In genomic region chr1:60425528-60425927, GRCh38 we compare ENCODE assay signal across 9 cellular contexts.
DNase-seq lines count a peak whose midpoint lies in the region; ATAC-seq and TF ChIP-seq lines count a peak whose summit lies in the region.
"Had no signal": no experiment of that assay in that cellular context is flagged by ENCODE, and none has a peak within 500 bp of the region (broad histone marks: within the 10 kb centered on the region; RNA-seq: fewer than 3 reads in every experiment).

No MANE protein-coding gene starts in this region.

- CTCF ChIA-PET in A673 (lab: Charles Lee), result interaction anchor here (1.0 kb wide), 1 partner anchor 144 kb away, joined by 3 read pairs; no protein-coding TSS in a partner anchor

- peak; percentile 57 for ATAC-seq in GM18499 (IDR thresholded peaks at IDR 0.05; ENCODE audit: insufficient read depth, unreplicated experiment)
- ATAC-seq: stimulated activated effector memory CD8-positive, alpha-beta T cell treated with anti-CD3 and anti-CD28 coated beads, Interleukin-12 subunit alpha, Interleukin-12 subunit beta, amount 100 ng/mL, for 72 hours had no signal

- DNase-seq in A673 (ENCODE audit: low spot score), result peak; percentile 37
- peak; percentile 1 for DNase-seq in NCI-H2171 (lab: John Stamatoyannopoulos, UW)
- DNase-seq in epithelial cell of esophagus (ENCODE audit: low read depth), result peak; percentile 21
- DNase-seq in T-helper 2 cell, result no peak
- DNase-seq in dorsolateral prefrontal cortex, result no peak
- DNase-seq in NCI-H1092 (lab: John Stamatoyannopoulos, UW), result no peak
- DNase-seq in stimulated activated CD4-positive, alpha-beta T cell treated with anti-CD3 and anti-CD28 coated beads, Interleukin-12 subunit alpha, Interleukin-12 subunit beta, amount 100 ng/mL, for 4 hours, result no peak

- no peaks in the 10 kb centered on the region for H3K9me3 ChIP-seq in A673 (ENCODE audit: low read depth, low read length, poor library complexity, severe bottlenecking)

- H3K27me3 ChIP-seq in A673 (replicated peaks; ENCODE audit: insufficient read depth, low read depth, low read length, poor library complexity), result peaks cover 10% of the 10 kb centered on the region
- peaks cover 0 to 2% (median 0%) of the 10 kb centered on the region in 45 donors for H3K27me3 ChIP-seq in dorsolateral prefrontal cortex

- POLR2A ChIA-PET in A673 (lab: Charles Lee; ENCODE audit: low non-redundant PET), result no interaction called here

- H3K27ac ChIP-seq in A673 (ENCODE audit: low read depth, low read length, poor library complexity, severe bottlenecking) (no peak overlapping the region), dorsolateral prefrontal cortex (no peak overlapping the region)

- H3K4me1 ChIP-seq in A673 (ENCODE audit: insufficient read depth, low read length, poor library complexity, severe bottlenecking), result no peaks in the 10 kb centered on the region

- no peaks in the 10 kb centered on the region for H3K36me3 ChIP-seq in A673 (ENCODE audit: insufficient read depth, low read length, poor library complexity, severe bottlenecking)

- intact Hi-C loops in A673 (cut with micrococcal nuclease; ENCODE audit: unreplicated experiment) (no loop called here), dorsolateral prefrontal cortex (cut with DNase I) (no loop called here)

- no TSS peak for BruUV-seq in A673 (replicated peaks; lab: Mats Ljungman, UMichigan)

- no peak overlapping the region for H3K4me3 ChIP-seq in A673 (ENCODE audit: low read depth, low read length, poor library complexity, severe bottlenecking)
- no peak overlapping the region for H3K4me3 ChIP-seq in epithelial cell of esophagus (ENCODE audit: low read length)
- H3K4me3 ChIP-seq in dorsolateral prefrontal cortex, result no peak overlapping the region

- peak; percentile 60 for TF ChIP-seq CTCF in A673 (conservative IDR thresholded peaks at IDR 0.05; ENCODE audit: low read depth, low read length)
- TF ChIP-seq CTCF in epithelial cell of esophagus (IDR thresholded peaks at IDR 0.05; ENCODE audit: insufficient read depth, low read depth, low read length, missing control alignments), result peak; percentile 44
- TF ChIP-seq CTCF in dorsolateral prefrontal cortex (IDR thresholded peaks at IDR 0.05 in 54 of 56, conservative IDR thresholded peaks at IDR 0.05 in 2 of 56; ENCODE audit: low read depth in 1 of 56, partially characterized antibody in 56 of 56), result peak in 16 of 56 donors; percentile 8 to 29 (median 14)

Comparison
In these comparisons a context has a peak if more than half of its experiments do, and no peak if none do; other contexts are left out.
1. DNase-seq: peak in A673 (single experiment), NCI-H2171 (single experiment) and epithelial cell of esophagus (single experiment); none in T-helper 2 cell (0 of 5), dorsolateral prefrontal cortex (0 of 10), NCI-H1092 (single experiment) and stimulated activated CD4-positive, alpha-beta T cell treated with anti-CD3 and anti-CD28 coated beads, Interleukin-12 subunit alpha, Interleukin-12 subunit beta, amount 100 ng/mL, for 4 hours (single experiment).